1 cellular context compared by ENCODE assay signal in genomic region chr17:79802039-79802735, GRCh38.
TF ChIP-seq lines count a peak whose summit lies in the region.

No MANE protein-coding gene starts in this region.

TF ChIP-seq in GM23338, 12 proteins besides CTCF, POLR2A, EP300 and RAD21:
- TF ChIP-seq ZNF462 (CRISPR knock-in tag; IDR thresholded peaks at IDR 0.05) = no peak
- TF ChIP-seq CREB1 (CRISPR knock-in tag; IDR thresholded peaks at IDR 0.05; ENCODE audit: low read depth) = no peak
- TF ChIP-seq ETS1 (IDR thresholded peaks at IDR 0.05) = no peak
- TF ChIP-seq REST (IDR thresholded peaks at IDR 0.05; ENCODE audit: unreplicated experiment) = no peak
- TF ChIP-seq JUNB (IDR thresholded peaks at IDR 0.05; ENCODE audit: unreplicated experiment) = no peak
- TF ChIP-seq STAT1 (IDR thresholded peaks at IDR 0.05; ENCODE audit: unreplicated experiment) = no peak
- TF ChIP-seq ZNF114 (CRISPR knock-in tag; IDR thresholded peaks at IDR 0.05) = no peak
- TF ChIP-seq NANOG (IDR thresholded peaks at IDR 0.05; ENCODE audit: borderline replicate concordance) = no peak
- no peak for TF ChIP-seq ZNF331 (CRISPR knock-in tag; IDR thresholded peaks at IDR 0.05; ENCODE audit: low read depth)
- no peak for TF ChIP-seq POLR2AphosphoS5 (IDR thresholded peaks at IDR 0.05; ENCODE audit: low read depth)
